Comparison of ENCODE assay signal across 18 cellular contexts in the genomic region with DNA sequence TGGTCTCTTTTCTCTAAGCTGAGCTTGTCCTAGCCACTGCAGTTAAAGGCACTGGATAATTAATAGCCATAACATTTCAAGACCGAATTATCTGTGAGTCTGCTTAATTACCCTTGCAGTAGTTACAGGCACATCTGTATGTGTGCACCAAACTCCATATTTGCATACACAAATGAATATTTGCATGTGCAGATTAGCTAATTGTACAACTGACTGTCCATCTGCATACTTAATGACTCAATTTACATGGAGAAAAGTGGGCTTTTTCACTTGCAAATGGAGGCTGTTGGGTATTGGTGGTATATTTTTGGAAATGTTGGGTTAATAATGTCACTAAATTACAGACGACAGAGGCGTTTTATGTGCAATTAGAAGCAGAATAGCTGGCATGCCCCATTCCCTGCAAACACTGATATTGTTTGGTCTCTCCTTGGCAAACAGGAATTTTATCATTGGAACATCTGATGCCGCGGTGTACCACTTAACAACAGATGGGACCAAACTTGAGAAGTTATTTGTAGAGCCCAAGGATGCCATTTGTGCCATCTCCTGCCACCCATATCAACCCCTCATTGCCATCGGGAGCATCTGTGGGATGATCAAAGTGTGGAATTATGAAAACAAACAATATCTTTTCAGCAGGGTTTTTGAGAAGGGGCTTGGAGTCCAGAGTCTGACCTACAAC. TPM values are rescaled to one million over a fixed set of nuclear protein-coding genes. Genes with fewer than 3 reads are reported as not detected.
DNase-seq lines count a peak whose midpoint lies in the region; ATAC-seq and TF ChIP-seq lines count a peak whose summit lies in the region.
"Had no signal": no experiment of that assay in that cellular context is flagged by ENCODE, and none has a peak within 500 bp of the region (broad histone marks: within the 10 kb centered on the region; RNA-seq: fewer than 3 reads in every experiment).

No MANE protein-coding gene starts in this region.

- CTCF ChIA-PET in WTC11 (lab: Charles Lee), result interaction anchor here (0.5 to 2.6 kb wide), 7 partner anchors 8 to 323 kb away, joined by 3 to 8 read pairs (median 4); partner anchors contain the start of genes CFAP251 and RHOF

- no peaks in the 10 kb centered on the region for H3K9me3 ChIP-seq in parathyroid adenoma (ENCODE audit: control insufficient read depth, low read length)
- H3K9me3 ChIP-seq: Caco-2 had no signal

- no peaks in the 10 kb centered on the region for H3K79me2 ChIP-seq in parathyroid adenoma

- ATAC-seq in WTC11, result no peak
- ATAC-seq in HG02571 (IDR thresholded peaks at IDR 0.05; ENCODE audit: unreplicated experiment), result no peak
- ATAC-seq: Panc1 had no signal

- 0 out of 2 replicates have a peak, but pooled peaks cover 2% of the 10 kb centered on the region for H3K36me3 Mint-ChIP-seq in WTC11

- no peaks in the 10 kb centered on the region; the same call in 1 of the 2 replicates for H3K27me3 Mint-ChIP-seq in WTC11 (ENCODE audit: low read depth)

- no peak overlapping the region for H3K9ac ChIP-seq in parathyroid adenoma
- H3K9ac ChIP-seq: SK-N-SH had no signal

- H3K9me3 Mint-ChIP-seq in WTC11, result peaks cover 14% of the 10 kb centered on the region

- H3K27me3 ChIP-seq in parathyroid adenoma (ENCODE audit: control insufficient read depth, insufficient read depth, low read length), result no peaks in the 10 kb centered on the region

- peak; percentile 39 for DNase-seq in NCI-H748 (lab: John Stamatoyannopoulos, UW; ENCODE audit: unreplicated experiment)
- no peak for DNase-seq in NCI-H748 treated with DMSO at 0.1 percent for 48 hours (lab: John Stamatoyannopoulos, UW)
- peak; percentile 72 for DNase-seq in NCI-H2171 (lab: John Stamatoyannopoulos, UW)
- no peak for DNase-seq in WTC11 (ENCODE audit: low spot score)
- no peak for DNase-seq in NCI-H446 treated with DMSO at 0.1 percent for 48 hours (lab: John Stamatoyannopoulos, UW)
- no peak for DNase-seq in activated CD8-positive, alpha-beta memory T cell treated with anti-CD3 and anti-CD28 coated beads, Interleukin-2, amount 50 U/mL, for 48 hours
- DNase-seq: Caco-2, DMS153, KBM-7, NCI-H1694 treated with DMSO at 0.1 percent for 48 hours, NCI-H82, Right ventricle myocardium superior, SK-N-SH, T-helper 1 cell, T1000 had no signal

- peaks cover 4% of the 10 kb centered on the region for H3K4me1 ChIP-seq in parathyroid adenoma
- H3K4me1 ChIP-seq: Caco-2 had no signal

- H2AFZ ChIP-seq in parathyroid adenoma, result peak overlapping the region; percentile 48

- H3K4me1 Mint-ChIP-seq in WTC11, result peaks cover 19% of the 10 kb centered on the region

- H3K4me3 Mint-ChIP-seq in WTC11, result no peak overlapping the region

- peak overlapping the region; percentile 57 for H3K4me2 ChIP-seq in parathyroid adenoma (ENCODE audit: low read length)
- H3K4me2 ChIP-seq: SK-N-SH had no signal

- TF ChIP-seq CTCF in WTC11 (IDR thresholded peaks at IDR 0.05), result no peak
- no peak for TF ChIP-seq CTCF in parathyroid adenoma (IDR thresholded peaks at IDR 0.05)

- peak overlapping the region; percentile 45 for H3K27ac ChIP-seq in parathyroid adenoma

- no peaks in the 10 kb centered on the region for H3K36me3 ChIP-seq in parathyroid adenoma (ENCODE audit: control insufficient read depth, insufficient read depth, low read length)

- POLR2A ChIA-PET in WTC11 (lab: Charles Lee), result interaction anchor here (0.7 to 1.0 kb wide), 2 partner anchors 23 to 26 kb away, joined by 3 read pairs; no protein-coding TSS in a partner anchor

- peak overlapping the region; percentile 29 for H3K4me3 ChIP-seq in parathyroid adenoma (ENCODE audit: low read depth, low read length)

- 0 out of 2 replicates have a peak overlapping the region, but pooled peaks have one; percentile 79 for H3K27ac Mint-ChIP-seq in WTC11

TF ChIP-seq in WTC11, 78 proteins besides CTCF, POLR2A, EP300 and RAD21 (continues in another document):
- no peak for TF ChIP-seq ZNF263 (CRISPR knock-in tag; IDR thresholded peaks at IDR 0.05; ENCODE audit: low read depth)
- TF ChIP-seq SOX15 (CRISPR knock-in tag; IDR thresholded peaks at IDR 0.05), result no peak
- TF ChIP-seq ZNF671 (CRISPR knock-in tag; IDR thresholded peaks at IDR 0.05), result no peak
- TF ChIP-seq ERG (CRISPR knock-in tag; IDR thresholded peaks at IDR 0.05), result no peak
- TF ChIP-seq, protein P1, sequence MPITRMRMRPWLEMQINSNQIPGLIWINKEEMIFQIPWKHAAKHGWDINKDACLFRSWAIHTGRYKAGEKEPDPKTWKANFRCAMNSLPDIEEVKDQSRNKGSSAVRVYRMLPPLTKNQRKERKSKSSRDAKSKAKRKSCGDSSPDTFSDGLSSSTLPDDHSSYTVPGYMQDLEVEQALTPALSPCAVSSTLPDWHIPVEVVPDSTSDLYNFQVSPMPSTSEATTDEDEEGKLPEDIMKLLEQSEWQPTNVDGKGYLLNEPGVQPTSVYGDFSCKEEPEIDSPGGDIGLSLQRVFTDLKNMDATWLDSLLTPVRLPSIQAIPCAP (CRISPR knock-in tag; IDR thresholded peaks at IDR 0.05), result no peak
- no peak for TF ChIP-seq ZNF121 (CRISPR knock-in tag; IDR thresholded peaks at IDR 0.05)
- TF ChIP-seq ARID4B (CRISPR knock-in tag; IDR thresholded peaks at IDR 0.05; ENCODE audit: borderline replicate concordance), result no peak
- no peak for TF ChIP-seq ELF4 (CRISPR knock-in tag; IDR thresholded peaks at IDR 0.05; ENCODE audit: low read depth)
- TF ChIP-seq TP53 (CRISPR knock-in tag; IDR thresholded peaks at IDR 0.05), result no peak
- TF ChIP-seq, protein P2, sequence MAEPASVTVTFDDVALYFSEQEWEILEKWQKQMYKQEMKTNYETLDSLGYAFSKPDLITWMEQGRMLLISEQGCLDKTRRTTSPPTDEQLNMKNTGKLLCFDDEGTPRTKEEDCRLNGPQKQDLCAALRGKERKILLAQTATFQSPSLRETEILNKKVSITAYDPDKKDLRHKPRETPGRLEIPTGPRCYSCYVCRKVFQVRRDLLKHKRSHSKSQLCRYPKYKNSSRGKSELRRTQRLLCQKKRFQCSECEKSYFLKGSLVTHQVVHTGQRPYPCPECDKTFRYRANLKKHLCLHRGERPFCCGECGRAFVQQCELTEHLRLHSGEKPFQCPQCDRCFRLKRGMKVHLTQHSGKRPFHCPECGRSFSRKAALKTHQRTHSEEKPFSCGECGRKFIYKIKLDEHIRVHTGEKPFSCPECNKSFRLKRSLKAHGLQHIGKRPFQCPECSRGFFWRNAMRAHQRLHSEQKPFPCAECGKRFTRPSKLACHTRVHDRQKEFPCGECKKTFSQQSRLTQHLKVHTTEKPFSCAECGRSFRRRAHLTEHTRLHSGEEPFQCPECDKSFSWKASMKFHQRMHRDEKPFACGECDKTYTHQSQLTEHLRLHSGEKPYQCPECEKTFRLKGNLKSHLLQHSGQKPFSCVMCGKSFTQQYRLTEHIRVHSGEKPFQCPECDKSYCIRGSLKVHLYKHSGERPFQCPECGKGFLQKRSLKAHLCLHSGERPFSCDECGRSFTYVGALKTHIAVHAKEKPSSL (CRISPR knock-in tag; conservative IDR thresholded peaks at IDR 0.05), result no peak
- TF ChIP-seq FOXP1 (CRISPR knock-in tag; IDR thresholded peaks at IDR 0.05; ENCODE audit: borderline replicate concordance), result no peak
- no peak for TF ChIP-seq SMAD3 (CRISPR knock-in tag; IDR thresholded peaks at IDR 0.05; ENCODE audit: borderline replicate concordance)

RNA-seq across cellular contexts. Expression of gene CFAP251, which starts 39.6 kb away (rescaled TPM):
- 2.9 to 3.1 TPM (median 3.0 TPM) in 3 replicates for total RNA-seq in WTC11 (2021)

Comparison
In these comparisons a context has a peak if more than half of its experiments do, and no peak if none do; other contexts are left out.
1. DNase-seq: peak in NCI-H748 (single experiment) and NCI-H2171 (single experiment); none in NCI-H748 treated with DMSO at 0.1 percent for 48 hours (single experiment), WTC11 (single experiment), NCI-H446 treated with DMSO at 0.1 percent for 48 hours (single experiment) and activated CD8-positive, alpha-beta memory T cell treated with anti-CD3 and anti-CD28 coated beads, Interleukin-2, amount 50 U/mL, for 48 hours (single experiment).